24 cellular contexts compared by ENCODE assay signal in genomic region chr3:39568508-39568907, GRCh38.
DNase-seq lines count a peak whose midpoint lies in the region; ATAC-seq and TF ChIP-seq lines count a peak whose summit lies in the region.
"Had no signal": no experiment of that assay in that cellular context is flagged by ENCODE, and none has a peak within 500 bp of the region (broad histone marks: within the 10 kb centered on the region; RNA-seq: fewer than 3 reads in every experiment).

No MANE protein-coding gene starts in this region.

- H3K27ac ChIP-seq in Karpas-422 (ENCODE audit: low read length), result no peak overlapping the region
- peak overlapping the region; percentile 79 for H3K27ac ChIP-seq in parathyroid adenoma
- H3K27ac ChIP-seq: A549 had no signal

- intact Hi-C loops in left ventricle myocardium superior (cut with micrococcal nuclease) (no loop called here), cardiac septum (cut with DNase I) (no loop called here)

- H2AFZ ChIP-seq in Karpas-422 (ENCODE audit: low read length), result no peak overlapping the region
- peak overlapping the region; percentile 56 for H2AFZ ChIP-seq in parathyroid adenoma
- H2AFZ ChIP-seq: GM23338 had no signal

- no peak overlapping the region for H3K4me2 ChIP-seq in Karpas-422 (ENCODE audit: low read depth, low read length, poor library complexity, severe bottlenecking)
- no peak overlapping the region for H3K4me2 ChIP-seq in parathyroid adenoma (ENCODE audit: low read length)
- H3K4me2 ChIP-seq: A549, GM23338 had no signal

- H3K4me1 ChIP-seq in Karpas-422 (ENCODE audit: low read length) (no peaks in the 10 kb centered on the region), parathyroid adenoma (peaks cover 23% of the 10 kb centered on the region)
- H3K4me1 ChIP-seq: A549, BE2C had no signal

- H3K27ac Mint-ChIP-seq in mesothelial cell of epicardium, result no peak overlapping the region
- H3K27ac Mint-ChIP-seq: CD14-positive monocyte; CD4-positive, alpha-beta T cell; CD8-positive, alpha-beta memory T cell; GM23338; H9 had no signal

- no peak overlapping the region for H3K9ac ChIP-seq in Karpas-422 (ENCODE audit: low read length)
- no peak overlapping the region for H3K9ac ChIP-seq in parathyroid adenoma

- no peaks in the 10 kb centered on the region for H3K79me2 ChIP-seq in Karpas-422 (ENCODE audit: low read length)
- no peaks in the 10 kb centered on the region for H3K79me2 ChIP-seq in parathyroid adenoma

- no peaks in the 10 kb centered on the region for H3K9me2 ChIP-seq in Karpas-422 (replicated peaks; ENCODE audit: insufficient read depth, low read length)

- no peaks in the 10 kb centered on the region for H3K9me3 Mint-ChIP-seq in mesothelial cell of epicardium
- H3K9me3 Mint-ChIP-seq: CD4-positive, alpha-beta T cell; CD8-positive, alpha-beta memory T cell; GM23338 had no signal

- H3K36me3 ChIP-seq in Karpas-422 (ENCODE audit: insufficient read depth, low read length), result no peaks in the 10 kb centered on the region
- H3K36me3 ChIP-seq in parathyroid adenoma (ENCODE audit: control insufficient read depth, insufficient read depth, low read length), result no peaks in the 10 kb centered on the region
- H3K36me3 ChIP-seq: BE2C; BLaER1 treated with 17β-estradiol and CSF1 and Interleukin-3, amounts not matched to agents 10 nM and 100 nM had no signal

- H3K27me3 ChIP-seq in Karpas-422 (ENCODE audit: low read length), result no peaks in the 10 kb centered on the region
- H3K27me3 ChIP-seq in parathyroid adenoma (ENCODE audit: control insufficient read depth, insufficient read depth, low read length), result no peaks in the 10 kb centered on the region
- H3K27me3 ChIP-seq: BE2C; BLaER1 treated with 17β-estradiol and CSF1 and Interleukin-3, amounts not matched to agents 10 nM and 100 nM had no signal

- TF ChIP-seq CTCF in parathyroid adenoma (IDR thresholded peaks at IDR 0.05) (no peak), mesothelial cell of epicardium (IDR thresholded peaks at IDR 0.05; ENCODE audit: unreplicated experiment) (no peak)

- H4K20me1 ChIP-seq in Karpas-422 (ENCODE audit: insufficient read depth, low read depth, low read length), result no peaks in the 10 kb centered on the region
- H4K20me1 ChIP-seq: BLaER1 treated with 17β-estradiol and CSF1 and Interleukin-3, amounts not matched to agents 10 nM and 100 nM had no signal

- H3K4me3 ChIP-seq in Karpas-422 (ENCODE audit: low read length), result no peak overlapping the region
- no peak overlapping the region for H3K4me3 ChIP-seq in parathyroid adenoma (ENCODE audit: low read depth, low read length)
- H3K4me3 ChIP-seq: A549; BLaER1 treated with 17β-estradiol and CSF1 and Interleukin-3, amounts not matched to agents 10 nM and 100 nM; GM12878; GM23338 had no signal

- DNase-seq in left ventricle myocardium superior, result no peak
- no peak for DNase-seq in cardiac septum (ENCODE audit: low spot score)
- DNase-seq in Karpas-422, result peak; percentile 14
- no peak for DNase-seq in SIG-M5 treated with dmso at 0.1 percent for 504 hours (lab: John Stamatoyannopoulos, UW; ENCODE audit: unreplicated experiment)
- no peak for DNase-seq in mesothelial cell of epicardium (ENCODE audit: low spot score in 2 of 2, unreplicated experiment in 2 of 2)
- no peak for DNase-seq in NCI-H2171 treated with DMSO at 0.1 percent for 48 hours (lab: John Stamatoyannopoulos, UW)
- DNase-seq: 8988T; ACHN; AML-193; BE2C; CD4-positive, alpha-beta T cell; CD8-positive, alpha-beta memory T cell; DMS 273 treated with DMSO at 0.1 percent for 48 hours; DMS79; EL; GDM1; H9 had no signal

- H3K4me1 Mint-ChIP-seq in mesothelial cell of epicardium, result no peaks in the 10 kb centered on the region
- H3K4me1 Mint-ChIP-seq: CD14-positive monocyte; CD8-positive, alpha-beta memory T cell had no signal

- no peak overlapping the region for H3K4me3 Mint-ChIP-seq in mesothelial cell of epicardium
- H3K4me3 Mint-ChIP-seq: CD14-positive monocyte; CD4-positive, alpha-beta T cell; CD8-positive, alpha-beta memory T cell; GM23338; H9 had no signal

- H3K36me3 Mint-ChIP-seq in mesothelial cell of epicardium, result no peaks in the 10 kb centered on the region
- H3K36me3 Mint-ChIP-seq: CD14-positive monocyte; CD8-positive, alpha-beta memory T cell had no signal

- H3K27me3 Mint-ChIP-seq in mesothelial cell of epicardium (ENCODE audit: low read depth), result peaks cover 25% of the 10 kb centered on the region

- H3K9me3 ChIP-seq in Karpas-422 (ENCODE audit: low read length) (no peaks in the 10 kb centered on the region), parathyroid adenoma (ENCODE audit: control insufficient read depth, low read length) (no peaks in the 10 kb centered on the region)
- H3K9me3 ChIP-seq: A549, BE2C had no signal

- ATAC-seq in left ventricle myocardium superior, result peak; percentile 57
- ATAC-seq: A549, GM12878, GM23338, HCT116 had no signal
